ENCODE assay signal across 9 cellular contexts in the genomic region with DNA sequence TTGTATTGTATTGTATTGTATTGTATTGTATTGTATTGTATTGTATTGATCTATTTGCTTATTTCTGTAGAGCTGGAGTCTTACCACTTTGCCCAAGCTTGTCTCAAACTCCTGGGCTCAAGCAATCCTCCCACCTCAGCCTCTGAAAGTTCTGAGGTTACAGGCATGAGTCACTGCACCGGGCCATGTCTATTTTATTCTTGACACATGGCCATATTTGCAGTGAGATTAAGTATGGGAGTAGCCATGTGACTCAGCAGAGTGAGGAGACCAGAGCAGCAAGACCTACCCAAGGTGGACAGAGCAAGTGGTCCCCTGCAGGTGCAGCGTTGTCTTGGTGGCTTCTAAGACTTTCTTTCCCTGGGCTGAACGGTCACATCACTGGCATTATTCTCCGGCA. TPM values are rescaled to one million over a fixed set of nuclear protein-coding genes. Genes with fewer than 3 reads are reported as not detected.
A peak's percentile ranks its signal among the peaks of the same experiment; 100 is the strongest.
DNase-seq lines count a peak whose midpoint lies in the region; ATAC-seq lines count a peak whose summit lies in the region.
"Had no signal": no experiment of that assay in that cellular context is flagged by ENCODE, and none has a peak within 500 bp of the region (broad histone marks: within the 10 kb centered on the region; RNA-seq: fewer than 3 reads in every experiment).

No MANE protein-coding gene starts in this region.

- H3K4me1 Mint-ChIP-seq in activated CD4-positive, alpha-beta T cell treated with anti-CD3 and anti-CD28 coated beads, Interleukin-2, amount 10 ng/mL, durations not matched to agents 7 days and 5 days, result peaks cover 8% of the 10 kb centered on the region

- no peak overlapping the region for H3K27ac Mint-ChIP-seq in activated CD4-positive, alpha-beta T cell treated with anti-CD3 and anti-CD28 coated beads, Interleukin-2, amount 10 ng/mL, durations not matched to agents 7 days and 5 days

- H3K4me3 ChIP-seq in SK-N-MC (no peak overlapping the region), skeletal muscle cell (ENCODE audit: low read depth, low read length) (no peak overlapping the region)
- H3K4me3 ChIP-seq: lung had no signal

- DNase-seq in activated CD4-positive, alpha-beta T cell treated with anti-CD3 and anti-CD28 coated beads, Interleukin-2, amount 50 U/mL, for 48 hours, result peak; percentile 19 to 35
- DNase-seq in activated CD4-positive, alpha-beta T cell treated with anti-CD3 and anti-CD28 coated beads, Interleukin-2, amount 10 ng/mL, durations not matched to agents 7 days and 5 days, result no peak
- DNase-seq in SK-N-MC (ENCODE audit: low read depth, low spot score) (no peak), skeletal muscle cell (ENCODE audit: low read depth) (peak; percentile 33), superior temporal gyrus (ENCODE audit: extremely low spot score) (no peak), nucleus accumbens (lab: John Stamatoyannopoulos, UW) (no peak), DMS 273 (lab: John Stamatoyannopoulos, UW; ENCODE audit: unreplicated experiment) (no peak)

- POLR2A ChIA-PET in activated CD4-positive, alpha-beta T cell treated with anti-CD3 and anti-CD28 coated beads, Interleukin-2, amount 10 ng/mL, durations not matched to agents 7 days and 5 days (lab: Charles Lee), result no interaction called here

- ATAC-seq in HG02938 (IDR thresholded peaks at IDR 0.05; ENCODE audit: unreplicated experiment), result peak; percentile 92

- no peak overlapping the region for H3K9ac ChIP-seq in SK-N-MC (ENCODE audit: insufficient read length)

- H3K4me3 Mint-ChIP-seq in activated CD4-positive, alpha-beta T cell treated with anti-CD3 and anti-CD28 coated beads, Interleukin-2, amount 10 ng/mL, durations not matched to agents 7 days and 5 days, result no peak overlapping the region

- CTCF ChIA-PET in activated CD4-positive, alpha-beta T cell treated with anti-CD3 and anti-CD28 coated beads, Interleukin-2, amount 10 ng/mL, durations not matched to agents 7 days and 5 days (lab: Charles Lee), result interaction anchor here (0.5 kb wide), 1 partner anchor 13 kb away, joined by 3 read pairs; no protein-coding TSS in a partner anchor

- no peaks in the 10 kb centered on the region for H3K36me3 ChIP-seq in SK-N-MC (ENCODE audit: insufficient read depth, low read length)

- no peaks in the 10 kb centered on the region for H3K27me3 Mint-ChIP-seq in activated CD4-positive, alpha-beta T cell treated with anti-CD3 and anti-CD28 coated beads, Interleukin-2, amount 10 ng/mL, durations not matched to agents 7 days and 5 days

- 0 out of 2 replicates have a peak overlapping the region, but pooled peaks have one; percentile 16 for H3K27ac ChIP-seq in SK-N-MC

- H3K36me3 Mint-ChIP-seq in activated CD4-positive, alpha-beta T cell treated with anti-CD3 and anti-CD28 coated beads, Interleukin-2, amount 10 ng/mL, durations not matched to agents 7 days and 5 days (ENCODE audit: low read depth), result no peaks in the 10 kb centered on the region

- H3K9me3 Mint-ChIP-seq in activated CD4-positive, alpha-beta T cell treated with anti-CD3 and anti-CD28 coated beads, Interleukin-2, amount 10 ng/mL, durations not matched to agents 7 days and 5 days, result peaks cover 3% of the 10 kb centered on the region

- H3K9me3 ChIP-seq in SK-N-MC (ENCODE audit: low read depth, low read length), result no peaks in the 10 kb centered on the region

RNA-seq across cellular contexts. Expression of a gene that starts 49.1 kb away (rescaled TPM):
- 10 to 100 TPM; 67.8 to 70.5 TPM for total RNA-seq in activated CD4-positive, alpha-beta T cell treated with anti-CD3 and anti-CD28 coated beads, Interleukin-2, amount 10 ng/mL, durations not matched to agents 7 days and 5 days

Comparison
In these comparisons a context has a peak if more than half of its experiments do, and no peak if none do; other contexts are left out.
1. DNase-seq: peak in activated CD4-positive, alpha-beta T cell treated with anti-CD3 and anti-CD28 coated beads, Interleukin-2, amount 50 U/mL, for 48 hours (2 of 2) and skeletal muscle cell (single experiment); none in activated CD4-positive, alpha-beta T cell treated with anti-CD3 and anti-CD28 coated beads, Interleukin-2, amount 10 ng/mL, durations not matched to agents 7 days and 5 days (single experiment), SK-N-MC (single experiment), superior temporal gyrus (single experiment), nucleus accumbens (0 of 56) and DMS 273 (single experiment).